8 cellular contexts compared by ENCODE assay signal in the genomic region with DNA sequence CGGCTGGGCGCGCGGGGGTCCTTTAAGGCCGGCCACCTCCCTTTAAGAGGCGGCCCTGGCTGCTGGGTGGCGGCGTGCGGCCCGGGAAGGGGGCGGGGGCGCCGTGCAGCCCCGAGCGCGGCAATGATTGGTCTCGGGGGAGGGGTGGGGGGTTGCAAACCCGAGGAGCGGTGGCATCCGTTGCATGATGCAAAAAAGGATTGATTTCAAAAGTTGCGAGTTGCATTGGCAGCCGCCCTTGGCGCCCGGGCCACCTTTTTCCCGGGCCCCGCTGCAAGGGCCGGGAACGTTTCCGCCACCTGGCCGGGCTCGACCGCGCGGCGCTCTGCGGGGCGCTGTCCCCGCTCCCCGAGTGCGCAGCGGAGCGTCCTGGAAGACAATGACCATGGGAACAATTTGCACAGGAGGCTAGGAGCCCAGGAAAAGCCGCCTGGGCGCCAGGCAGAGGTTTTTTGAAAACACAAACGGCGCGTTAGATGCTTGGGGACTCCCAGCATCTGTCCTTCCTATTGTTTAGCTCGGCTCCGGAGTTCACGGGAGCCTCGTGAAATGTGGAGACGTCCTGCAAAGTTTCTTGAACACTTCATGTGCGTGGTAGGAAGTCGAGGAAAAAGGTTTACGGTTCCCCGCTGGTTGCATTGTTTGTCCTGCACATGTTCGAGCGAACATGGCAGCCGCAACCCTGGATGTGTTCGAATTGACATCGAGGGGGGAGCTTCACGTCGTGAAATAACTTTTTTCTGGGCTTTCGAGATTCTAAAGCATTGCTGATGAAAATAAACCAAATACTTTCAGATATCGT. TPM values are rescaled to one million over a fixed set of nuclear protein-coding genes. Genes with fewer than 3 reads are reported as not detected.
DNase-seq lines count a peak whose midpoint lies in the region; ATAC-seq and TF ChIP-seq lines count a peak whose summit lies in the region.

A gene with protein sequence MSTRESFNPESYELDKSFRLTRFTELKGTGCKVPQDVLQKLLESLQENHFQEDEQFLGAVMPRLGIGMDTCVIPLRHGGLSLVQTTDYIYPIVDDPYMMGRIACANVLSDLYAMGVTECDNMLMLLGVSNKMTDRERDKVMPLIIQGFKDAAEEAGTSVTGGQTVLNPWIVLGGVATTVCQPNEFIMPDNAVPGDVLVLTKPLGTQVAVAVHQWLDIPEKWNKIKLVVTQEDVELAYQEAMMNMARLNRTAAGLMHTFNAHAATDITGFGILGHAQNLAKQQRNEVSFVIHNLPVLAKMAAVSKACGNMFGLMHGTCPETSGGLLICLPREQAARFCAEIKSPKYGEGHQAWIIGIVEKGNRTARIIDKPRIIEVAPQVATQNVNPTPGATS (minus strand): TSS at position 78 of the 802 bp plus-strand sequence. CDS start 3,343 bp downstream, outside the sequence.

- H3K4me1 ChIP-seq in GM23248 (ENCODE audit: insufficient read depth) (0 out of 2 replicates have a peak, but pooled peaks cover 2% of the 10 kb centered on the region), Loucy (ENCODE audit: insufficient read depth, low read length, poor library complexity, severe bottlenecking) (peaks cover 42% of the 10 kb centered on the region), heart right ventricle (peaks cover 0 to 37% (median 34%) of the 10 kb centered on the region in 9 donors), upper lobe of right lung (peaks cover 29% of the 10 kb centered on the region)

- peak within 1 kb of the TSS; percentile 93 to 96 (median 94) for H3K4me3 Mint-ChIP-seq in T-cell

- ATAC-seq in T-cell (replicated peaks in 1 of 4) = peak; percentile 75 to 81 (median 78)
- ATAC-seq in heart right ventricle = peak; percentile 61 to 88 (median 78)
- peak; percentile 80 for ATAC-seq in upper lobe of right lung

- H3K9ac ChIP-seq in GM23248 (peak within 1 kb of the TSS; percentile 97), Loucy (ENCODE audit: low read depth, low read length, poor library complexity, severe bottlenecking) (peak within 1 kb of the TSS; percentile 99)

- peak within 1 kb of the TSS; percentile 77 for H3K27ac ChIP-seq in GM23248
- H3K27ac ChIP-seq in adipose tissue (ENCODE audit: low read depth, low read length) = peak within 1 kb of the TSS; percentile 74
- peak within 1 kb of the TSS; percentile 92 to 99 (median 98) for H3K27ac ChIP-seq in heart right ventricle
- H3K27ac ChIP-seq in upper lobe of right lung = peak within 1 kb of the TSS; percentile 93

- intact Hi-C loops in heart right ventricle (cut with DNase I) = loop anchor here in 6 of 10 donors (5.0 to 10.0 kb wide), 3 partner anchors 46 to 1606 kb away; a partner anchor contains a TSS
- intact Hi-C loops in posterior vena cava (cut with DNase I) = no loop called here
- intact Hi-C loops in upper lobe of right lung (cut with DNase I) = no loop called here

- H3K27me3 Mint-ChIP-seq in T-cell = peaks cover 0 to 3% of the 10 kb centered on the region in 2 donors

- peaks cover 20% of the 10 kb centered on the region for H3K27me3 ChIP-seq in GM23248 (replicated peaks; ENCODE audit: insufficient read depth)
- H3K27me3 ChIP-seq in Loucy (ENCODE audit: insufficient read depth, low read length, poor library complexity, severe bottlenecking) = no peaks in the 10 kb centered on the region
- H3K27me3 ChIP-seq in heart right ventricle = peaks cover 0 to 27% (median 23%) of the 10 kb centered on the region in 7 donors
- H3K27me3 ChIP-seq in upper lobe of right lung = no peaks in the 10 kb centered on the region

- H3K36me3 ChIP-seq in GM23248 (ENCODE audit: low read depth) = no peaks in the 10 kb centered on the region
- no peaks in the 10 kb centered on the region for H3K36me3 ChIP-seq in Loucy (ENCODE audit: insufficient read depth, low read length)
- peaks cover 0 to 12% (median 0%) of the 10 kb centered on the region in 9 donors for H3K36me3 ChIP-seq in heart right ventricle
- H3K36me3 ChIP-seq in upper lobe of right lung = no peaks in the 10 kb centered on the region

- H3K27ac Mint-ChIP-seq in T-cell = peak within 1 kb of the TSS; percentile 95 to 97

- H3K4me3 ChIP-seq in GM23248 = peak within 1 kb of the TSS; percentile 88
- H3K4me3 ChIP-seq in Loucy (ENCODE audit: low read length, poor library complexity, severe bottlenecking) = peak within 1 kb of the TSS; percentile 91
- peak within 1 kb of the TSS; percentile 64 to 95 (median 86) for H3K4me3 ChIP-seq in heart right ventricle
- peak within 1 kb of the TSS; percentile 75 for H3K4me3 ChIP-seq in upper lobe of right lung

- POLR2A ChIA-PET in T-cell (lab: Charles Lee) = interaction anchor here in 1 of 2 donors (0.6 kb wide), 2 partner anchors 162 to 899 kb away, joined by 3 to 5 read pairs; no protein-coding TSS in a partner anchor

- peak; percentile 75 for DNase-seq in G401 (ENCODE audit: low spot score)
- DNase-seq in GM23248 = peak; percentile 79
- DNase-seq in T-cell = peak; percentile 54 to 86 (median 78)
- peak; percentile 68 to 74 for DNase-seq in heart right ventricle
- peak; percentile 88 for DNase-seq in posterior vena cava (ENCODE audit: low spot score)
- peak; percentile 89 for DNase-seq in upper lobe of right lung

- CTCF ChIA-PET in T-cell (lab: Charles Lee) = interaction anchor here in 1 of 2 donors (1.2 kb wide), 1 partner anchor 47 kb away, joined by 4 read pairs; no protein-coding TSS in a partner anchor

- no peaks in the 10 kb centered on the region for H4K20me1 ChIP-seq in GM23248 (ENCODE audit: insufficient read depth)
- H4K20me1 ChIP-seq in Loucy (ENCODE audit: insufficient read depth, low read length, poor library complexity, severe bottlenecking) = peaks cover 5% of the 10 kb centered on the region

- peaks cover 6% of the 10 kb centered on the region for H3K36me3 Mint-ChIP-seq in T-cell

- H2AFZ ChIP-seq in GM23248 = peak within 1 kb of the TSS; percentile 91
- H2AFZ ChIP-seq in Loucy (ENCODE audit: low read length) = peak within 1 kb of the TSS; percentile 76

- 0 to 1% methylated on average over 45 to 63 of the region's 65 CpGs for WGBS in GM23248 (ENCODE audit: low coverage in 1 of 2, low lambda C conversion rate in 2 of 2, missing lambda C conversion rate in 2 of 2), 2 experiments
- 0% methylated on average over 62 to 65 of the region's 65 CpGs for WGBS in adipose tissue, 3 donors
- WGBS in heart right ventricle, 2 donors = 0% methylated on average over 62 to 65 of the region's 65 CpGs

- H3K79me2 ChIP-seq in GM23248 (ENCODE audit: insufficient read depth) (peaks cover 36% of the 10 kb centered on the region), Loucy (ENCODE audit: insufficient read depth, low read length) (peaks cover 57% of the 10 kb centered on the region)

- no peaks in the 10 kb centered on the region for H3K9me2 ChIP-seq in GM23248 (ENCODE audit: insufficient read depth)
- no peaks in the 10 kb centered on the region for H3K9me2 ChIP-seq in Loucy (replicated peaks; ENCODE audit: low read depth, low read length)

- peaks cover 61 to 67% (median 63%) of the 10 kb centered on the region in 3 donors for H3K4me1 Mint-ChIP-seq in T-cell

- in situ Hi-C loops in G401 (cut with HindIII; ENCODE audit: low sequenced_read_pairs) (no loop called here), GM23248 (cut with MboI) (no loop called here)

- H3K9me3 ChIP-seq in GM23248 (ENCODE audit: low read depth) (no peaks in the 10 kb centered on the region), Loucy (ENCODE audit: insufficient read depth, low read depth, low read length) (no peaks in the 10 kb centered on the region), heart right ventricle (no peaks in the 10 kb centered on the region), upper lobe of right lung (no peaks in the 10 kb centered on the region)

- H3K4me2 ChIP-seq in GM23248 (ENCODE audit: unreplicated experiment) = peak within 1 kb of the TSS; percentile 87
- peak within 1 kb of the TSS; percentile 91 for H3K4me2 ChIP-seq in Loucy (ENCODE audit: low read depth, low read length, poor library complexity, severe bottlenecking)

- H3F3A ChIP-seq in GM23248 (ENCODE audit: insufficient read depth) (peaks cover 21% of the 10 kb centered on the region), Loucy (ENCODE audit: low read depth) (no peaks in the 10 kb centered on the region)

- TF ChIP-seq CTCF in Loucy (conservative IDR thresholded peaks at IDR 0.05; ENCODE audit: low read length) = no peak
- peak in 3 of 9 donors; percentile 14 to 26 (median 16) for TF ChIP-seq CTCF in heart right ventricle (IDR thresholded peaks at IDR 0.05)
- TF ChIP-seq CTCF in upper lobe of right lung (IDR thresholded peaks at IDR 0.05) = peak; percentile 8

- no peaks in the 10 kb centered on the region for H3K9me3 Mint-ChIP-seq in T-cell

RNA-seq across cellular contexts. Expression of the gene that starts here (rescaled TPM):
- 77.1 and 134 TPM in 2 replicates for total RNA-seq in G401 (2014; rRNA removed; shearing (Covaris generic))
- total RNA-seq in GM23248 (2014; rRNA removed; shearing (Covaris generic)) = 34.0 and 35.0 TPM in 2 replicates
- polyA plus RNA-seq in GM23248 (2016; fragmentation: Nextera tagmentation; extraction: Ambion mirVana) (16.2 and 16.6 TPM in 2 replicates), adipose tissue (10 to 100 TPM; 22.9 to 43.0 (median 39.8) TPM), heart right ventricle (10 to 100 TPM; 17.6 to 23.2 TPM)
- total RNA-seq in T-cell (10 to 100 TPM; 24.0 to 34.6 (median 29.2) TPM), heart right ventricle (10 to 100 TPM; 26.7 to 38.9 (median 30.4) TPM), posterior vena cava (10 to 100 TPM; 29.7 to 30.7 TPM), upper lobe of right lung (38.9 TPM)

Comparison
In these comparisons a context has a peak if more than half of its experiments do, and no peak if none do; other contexts are left out.
1. Peak in every context shown above with its lines: DNase-seq, ATAC-seq, H3K4me3 ChIP-seq and H3K27ac ChIP-seq.
2. intact Hi-C loops: an anchor here in heart right ventricle (5.0 to 10.0 kb wide); none called in posterior vena cava and upper lobe of right lung.